In the genomic region with DNA sequence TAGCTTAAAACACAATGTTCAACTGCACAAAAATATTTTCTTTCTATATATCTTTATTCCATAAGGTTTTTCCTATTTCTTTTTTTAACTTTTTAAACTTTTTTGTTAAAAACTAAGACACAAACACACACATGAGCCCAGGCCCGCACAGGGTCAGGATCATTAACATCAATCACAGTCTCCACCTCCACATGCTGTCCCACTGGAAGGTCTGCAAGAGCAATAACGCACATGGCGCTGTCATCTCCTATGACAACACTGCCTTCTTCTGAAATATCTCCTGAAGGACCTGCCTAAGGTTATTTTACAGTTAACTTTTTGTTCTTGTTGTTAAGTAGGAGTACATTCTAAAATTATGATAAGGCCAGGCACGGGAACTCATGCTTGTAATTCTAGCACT, we compare ENCODE assay signal across 15 cellular contexts.
"Had no signal": no experiment of that assay in that cellular context is flagged by ENCODE, and none has a peak within 500 bp of the region (broad histone marks: within the 10 kb centered on the region; RNA-seq: fewer than 3 reads in every experiment).

No MANE protein-coding gene starts in this region.

- H3K36me3 Mint-ChIP-seq: immature natural killer cell, natural killer cell had no signal

- H3K4me3 Mint-ChIP-seq: activated CD4-positive, alpha-beta memory T cell treated with anti-CD3 and anti-CD28 coated beads, Interleukin-2, amount 10 ng/mL, durations not matched to agents 7 days and 5 days; activated CD4-positive, alpha-beta T cell treated with anti-CD3 and anti-CD28 coated beads for 36 hours; natural killer cell had no signal

- H3K27ac Mint-ChIP-seq: activated CD4-positive, alpha-beta memory T cell treated with anti-CD3 and anti-CD28 coated beads, Interleukin-2, amount 10 ng/mL, durations not matched to agents 7 days and 5 days; activated CD4-positive, alpha-beta T cell treated with anti-CD3 and anti-CD28 coated beads for 36 hours; activated naive CD8-positive, alpha-beta T cell had no signal

- H3K36me3 ChIP-seq: brain microvascular endothelial cell, esophagus squamous epithelium, thyroid gland had no signal

- H3K9me3 Mint-ChIP-seq: activated CD4-positive, alpha-beta memory T cell treated with anti-CD3 and anti-CD28 coated beads, Interleukin-2, amount 10 ng/mL, durations not matched to agents 7 days and 5 days; immature natural killer cell; natural killer cell had no signal

- H3K4me3 ChIP-seq: esophagus squamous epithelium, lung, mucosa of descending colon, thyroid gland had no signal

- H3K27me3 Mint-ChIP-seq: activated CD4-positive, alpha-beta memory T cell treated with anti-CD3 and anti-CD28 coated beads, Interleukin-2, amount 10 ng/mL, durations not matched to agents 7 days and 5 days; activated CD4-positive, alpha-beta T cell treated with anti-CD3 and anti-CD28 coated beads for 36 hours; activated naive CD8-positive, alpha-beta T cell had no signal

- H3K27ac ChIP-seq: brain microvascular endothelial cell, thyroid gland had no signal

- DNase-seq: activated CD4-positive, alpha-beta memory T cell treated with anti-CD3 and anti-CD28 coated beads, Interleukin-2, amount 10 ng/mL, durations not matched to agents 7 days and 5 days; activated CD4-positive, alpha-beta T cell treated with anti-CD3 and anti-CD28 coated beads for 36 hours; activated gamma-delta T cell; activated T-cell treated with anti-CD3 and anti-CD28 coated beads, Interleukin-2, amount 50 U/mL, for 48 hours; cerebellar nuclear complex; esophagus squamous epithelium; immature natural killer cell; mucosa of descending colon; natural killer cell; stimulated activated CD4-positive, alpha-beta T cell treated with anti-CD3 and anti-CD28 coated beads, Interleukin-4, amount 100 ng/mL, for 1 hour; T-helper 9 cell had no signal

- H3K27me3 ChIP-seq: brain microvascular endothelial cell, esophagus squamous epithelium, thyroid gland had no signal

- H3K9me3 ChIP-seq: esophagus squamous epithelium, mucosa of descending colon, thyroid gland had no signal
